7 cellular contexts compared by ENCODE assay signal in genomic region chr10:102064868-102065560, GRCh38. TPM values are rescaled to one million over a fixed set of nuclear protein-coding genes. Genes with fewer than 3 reads are reported as not detected.
DNase-seq lines count a peak whose midpoint lies in the region; ATAC-seq and TF ChIP-seq lines count a peak whose summit lies in the region.

TSS of gene HPS6 (plus strand) at chr10:102065349. CDS start at chr10:102065475, 126 bp downstream.

- ATAC-seq in GM18499 (IDR thresholded peaks at IDR 0.05; ENCODE audit: insufficient read depth, unreplicated experiment) (peak; percentile 49), HG02840 (IDR thresholded peaks at IDR 0.05; ENCODE audit: low FRiP score, unreplicated experiment) (peak; percentile 87), sciatic nerve (peak; percentile 98)

- in situ Hi-C loops in astrocyte of the cerebellum (cut with HindIII; ENCODE audit: low sequenced_read_pairs): no loop called here

- intact Hi-C loops in sciatic nerve (cut with DNase I): no loop called here

- no peak for TF ChIP-seq CTCF in astrocyte of the cerebellum (IDR thresholded peaks at IDR 0.05; ENCODE audit: low read depth, low read length, missing control alignments)

- H3K4me3 ChIP-seq in astrocyte of the cerebellum (ENCODE audit: low read depth, low read length): peak within 1 kb of the TSS; percentile 77

- DNase-seq in NCI-H146 treated with DMSO at 0.1 percent for 48 hours (lab: John Stamatoyannopoulos, UW; ENCODE audit: unreplicated experiment) (peak; percentile 72), T-helper 9 cell (peak; percentile 80), astrocyte of the cerebellum (ENCODE audit: low read depth) (peak; percentile 27), hippocampal formation (lab: John Stamatoyannopoulos, UW) (peak; percentile 73 to 81), sciatic nerve (ENCODE audit: low spot score) (peak; percentile 93)

RNA-seq across cellular contexts. Expression of gene HPS6, which starts in this region (rescaled TPM):
- total RNA-seq in sciatic nerve: 14.0 TPM

Comparison
In these comparisons a context has a peak if more than half of its experiments do, and no peak if none do; other contexts are left out.
1. Peak in every context shown above with its lines: DNase-seq, ATAC-seq and H3K4me3 ChIP-seq.
2. DNase-seq: peak in every context shown above with its lines; median percentile 93 in sciatic nerve; 80 in T-helper 9 cell; 77 in hippocampal formation; 72 in NCI-H146 treated with DMSO at 0.1 percent for 48 hours; 27 in astrocyte of the cerebellum.